In the genomic region with DNA sequence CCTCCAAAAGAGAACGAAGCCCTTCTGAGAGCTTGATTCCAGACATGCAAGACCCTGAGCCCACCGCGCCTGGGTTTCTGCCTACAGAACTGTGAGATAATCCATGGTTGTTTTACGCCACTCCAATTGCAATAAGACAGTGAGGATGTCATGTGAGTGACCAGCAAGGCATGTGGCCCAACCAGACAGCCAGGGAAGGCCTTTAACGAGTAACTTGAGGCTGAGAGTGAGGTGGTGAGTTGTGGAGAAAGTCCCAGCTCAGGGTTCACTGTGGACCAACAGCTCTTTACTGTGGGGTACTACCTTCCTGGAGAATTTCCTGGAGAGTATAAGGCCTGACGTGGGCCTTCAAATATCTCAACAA, we compare ENCODE assay signal across 1 cellular context.
TF ChIP-seq lines count a peak whose summit lies in the region.

No MANE protein-coding gene starts in this region.

TF ChIP-seq in HepG2, 621 proteins besides CTCF, POLR2A, EP300 and RAD21 (continued from another document):
- TF ChIP-seq, protein P1, sequence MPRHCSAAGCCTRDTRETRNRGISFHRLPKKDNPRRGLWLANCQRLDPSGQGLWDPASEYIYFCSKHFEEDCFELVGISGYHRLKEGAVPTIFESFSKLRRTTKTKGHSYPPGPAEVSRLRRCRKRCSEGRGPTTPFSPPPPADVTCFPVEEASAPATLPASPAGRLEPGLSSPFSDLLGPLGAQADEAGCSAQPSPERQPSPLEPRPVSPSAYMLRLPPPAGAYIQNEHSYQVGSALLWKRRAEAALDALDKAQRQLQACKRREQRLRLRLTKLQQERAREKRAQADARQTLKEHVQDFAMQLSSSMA (CRISPR knock-in tag; IDR thresholded peaks at IDR 0.05), result no peak
